25 cellular contexts compared by ENCODE assay signal in the genomic region with DNA sequence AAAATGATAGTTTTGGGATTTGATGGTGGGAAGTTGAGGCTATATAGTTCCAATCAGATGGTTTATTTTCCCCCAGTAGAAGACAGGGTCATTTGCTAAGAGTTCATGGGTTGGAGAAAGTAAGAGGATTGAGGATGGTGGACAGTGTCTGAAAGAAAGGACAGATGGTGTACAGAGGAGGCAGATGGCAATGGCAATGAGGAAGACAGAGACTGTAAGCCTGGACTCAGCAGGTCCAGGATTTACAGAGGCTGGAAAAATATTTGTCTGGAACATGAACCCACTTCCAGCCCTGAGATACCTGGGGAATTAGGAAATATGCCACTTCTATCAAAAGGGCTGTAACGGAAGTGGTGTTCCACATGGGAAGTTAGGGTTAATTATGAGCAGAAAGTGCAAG.
"Had no signal": no experiment of that assay in that cellular context is flagged by ENCODE, and none has a peak within 500 bp of the region (broad histone marks: within the 10 kb centered on the region; RNA-seq: fewer than 3 reads in every experiment).

No MANE protein-coding gene starts in this region.

- H3K27ac ChIP-seq: epithelial cell of prostate, gastrocnemius medialis, hepatocyte, left lung, neural progenitor cell, parathyroid adenoma, right lobe of liver, suprapubic skin, transverse colon, vagina had no signal

- H3K27me3 ChIP-seq: gastrocnemius medialis, hepatocyte, left lung, neural progenitor cell, right lobe of liver, suprapubic skin, transverse colon, vagina had no signal

- H3K4me1 ChIP-seq: gastrocnemius medialis, neural progenitor cell, suprapubic skin, transverse colon, vagina had no signal

- H2AFZ ChIP-seq: hepatocyte, neural progenitor cell, parathyroid adenoma had no signal

- H3K4me3 ChIP-seq: gastrocnemius medialis, hepatocyte, left lung, neural progenitor cell, right lobe of liver, smooth muscle cell, suprapubic skin, transverse colon, vagina had no signal

- DNase-seq: effector CD8-positive, alpha-beta T cell; endodermal cell; gastrocnemius medialis; head of caudate nucleus; kidney; left lung; mesendoderm; midbrain; naive thymus-derived CD4-positive, alpha-beta T cell; right lobe of liver; stimulated activated CD4-positive, alpha-beta T cell treated with anti-CD3 and anti-CD28 coated beads, Interleukin-12 subunit alpha, Interleukin-12 subunit beta, amount 100 ng/mL, for 4 hours; stimulated activated CD4-positive, alpha-beta T cell treated with anti-CD3 and anti-CD28 coated beads, Interleukin-1b, Interleukin-23, amount 100 ng/mL, for 48 hours; stimulated activated CD4-positive, alpha-beta T cell treated with anti-CD3 and anti-CD28 coated beads, Interleukin-4, amount 100 ng/mL, for 1 hour; stimulated activated CD8-positive, alpha-beta memory T cell treated with anti-CD3 and anti-CD28 coated beads, Interleukin-4, amount 100 ng/mL, for 48 hours; stimulated activated naive CD4-positive, alpha-beta T cell; stimulated activated naive CD8-positive, alpha-beta T cell treated with anti-CD3 and anti-CD28 coated beads, Interleukin-15, amount 100 ng/mL, for 72 hours; transverse colon had no signal

- H3K9ac ChIP-seq: neural progenitor cell, parathyroid adenoma had no signal

- H3K9me3 ChIP-seq: gastrocnemius medialis, left lung, right lobe of liver, suprapubic skin, transverse colon, vagina had no signal

- H3K4me2 ChIP-seq: hepatocyte, neural progenitor cell, smooth muscle cell had no signal

- ATAC-seq: esophagus mucosa; gastrocnemius medialis; left lung; naive thymus-derived CD4-positive, alpha-beta T cell; stimulated activated naive CD8-positive, alpha-beta T cell treated with anti-CD3 and anti-CD28 coated beads, Interleukin-15, amount 100 ng/mL, for 72 hours had no signal

- H3K36me3 ChIP-seq: gastrocnemius medialis, left lung, neural progenitor cell, right lobe of liver, suprapubic skin, transverse colon, vagina had no signal
